ENCODE assay signal across 12 cellular contexts in genomic region chrX:48467331-48467761, GRCh38. TPM values are rescaled to one million over a fixed set of nuclear protein-coding genes. Genes with fewer than 3 reads are reported as not detected.
DNase-seq lines count a peak whose midpoint lies in the region; ATAC-seq, FAIRE-seq and TF ChIP-seq lines count a peak whose summit lies in the region.
"Had no signal": no experiment of that assay in that cellular context is flagged by ENCODE, and none has a peak within 500 bp of the region (broad histone marks: within the 10 kb centered on the region; RNA-seq: fewer than 3 reads in every experiment).

No MANE protein-coding gene starts in this region.

- TF ChIP-seq CTCF in DND-41 (IDR thresholded peaks at IDR 0.05; ENCODE audit: borderline replicate concordance, extremely low read depth, low read length, poor library complexity, severe bottlenecking) (no peak), Loucy (conservative IDR thresholded peaks at IDR 0.05; ENCODE audit: low read length) (no peak), bronchial epithelial cell (IDR thresholded peaks at IDR 0.05; ENCODE audit: insufficient read depth, low read length, severe bottlenecking) (no peak)

- H3K4me3 ChIP-seq in DND-41 (ENCODE audit: low read depth in 1 of 2, low read length in 2 of 2) (peak overlapping the region in 1 of 2 experiments; percentile 86; a peak in 2 of 4 replicates), Loucy (ENCODE audit: low read length, poor library complexity, severe bottlenecking) (peak overlapping the region; percentile 95), bronchial epithelial cell (ENCODE audit: low read depth, low read length) (peak overlapping the region; percentile 56), mucosa of rectum (ENCODE audit: low read length in 2 of 2) (peak overlapping the region; percentile 65 to 73), small intestine (ENCODE audit: low read depth in 1 of 2, low read length in 2 of 2) (no peak overlapping the region)

- H3K27ac ChIP-seq in DND-41 (ENCODE audit: low read length) (0 out of 2 replicates have a peak overlapping the region, but pooled peaks have one; percentile 80), mucosa of rectum (ENCODE audit: low read depth in 2 of 2, low read length in 2 of 2) (no peak overlapping the region), small intestine (ENCODE audit: low read depth in 1 of 2, low read length in 1 of 2) (no peak overlapping the region)

- H3K4me2 ChIP-seq in DND-41 (ENCODE audit: insufficient read depth, low read length) (peak overlapping the region; percentile 74), Loucy (ENCODE audit: low read depth, low read length, poor library complexity, severe bottlenecking) (peak overlapping the region; percentile 82)

- H3K9ac ChIP-seq in DND-41 (ENCODE audit: low read depth, low read length) (peak overlapping the region; percentile 76; the same call in 1 of the 2 replicates), Loucy (ENCODE audit: low read depth, low read length, poor library complexity, severe bottlenecking) (peak overlapping the region; percentile 91), mucosa of rectum (ENCODE audit: low read depth in 1 of 2, low read length in 2 of 2) (peak overlapping the region in 1 of 2 donors; percentile 57)

- H3F3A ChIP-seq in Loucy (ENCODE audit: low read depth) = no peaks in the 10 kb centered on the region

- WGBS in small intestine, 3 donors = 49 to 69% (median 61%) methylated on average over 6 to 9 of the region's 9 CpGs

- H3K36me3 ChIP-seq in DND-41 (ENCODE audit: insufficient read depth, low read length) = peaks cover 28% of the 10 kb centered on the region
- no peaks in the 10 kb centered on the region for H3K36me3 ChIP-seq in Loucy (ENCODE audit: insufficient read depth, low read length)
- peaks cover 10% of the 10 kb centered on the region for H3K36me3 ChIP-seq in bronchial epithelial cell (ENCODE audit: control insufficient read depth, insufficient read depth, low read length)
- H3K36me3 ChIP-seq in mucosa of rectum (ENCODE audit: control insufficient read depth in 2 of 2, insufficient read depth in 2 of 2, low read length in 2 of 2) = no peaks in the 10 kb centered on the region
- H3K36me3 ChIP-seq in small intestine (ENCODE audit: control insufficient read depth in 2 of 2, insufficient read depth in 2 of 2, low read length in 2 of 2) = no peaks in the 10 kb centered on the region

- FAIRE-seq in bronchial epithelial cell (lab: Jason Lieb, UNC) (no peak), small intestine (lab: Jason Lieb, UNC) (no peak)

- DNase-seq in DND-41 (no peak), bronchial epithelial cell (ENCODE audit: low read depth) (no peak), small intestine (no peak), KG1 (lab: John Stamatoyannopoulos, UW) (no peak), NCI-H1930 (lab: John Stamatoyannopoulos, UW) (no peak), hypothalamus (lab: John Stamatoyannopoulos, UW) (no peak)
- DNase-seq: activated gamma-delta T cell had no signal

- H2AFZ ChIP-seq in DND-41 (ENCODE audit: low read depth, low read length) (no peak overlapping the region), Loucy (ENCODE audit: low read length) (no peak overlapping the region)

- H3K27me3 ChIP-seq in DND-41 (ENCODE audit: insufficient read depth, low read length, poor library complexity) (no peaks in the 10 kb centered on the region), Loucy (ENCODE audit: insufficient read depth, low read length, poor library complexity, severe bottlenecking) (no peaks in the 10 kb centered on the region), bronchial epithelial cell (ENCODE audit: control insufficient read depth, insufficient read depth, low read length) (no peaks in the 10 kb centered on the region), mucosa of rectum (ENCODE audit: control insufficient read depth in 2 of 2, insufficient read depth in 2 of 2, low read length in 2 of 2) (no peaks in the 10 kb centered on the region), small intestine (ENCODE audit: control insufficient read depth in 2 of 2, insufficient read depth in 2 of 2, low read length in 2 of 2) (no peaks in the 10 kb centered on the region)

- H3K9me3 ChIP-seq in DND-41 (ENCODE audit: insufficient read depth, low read length, severe bottlenecking) = no peaks in the 10 kb centered on the region
- H3K9me3 ChIP-seq in Loucy (ENCODE audit: insufficient read depth, low read depth, low read length) = no peaks in the 10 kb centered on the region
- no peaks in the 10 kb centered on the region for H3K9me3 ChIP-seq in mucosa of rectum (ENCODE audit: control insufficient read depth in 2 of 2, low read length in 2 of 2)
- H3K9me3 ChIP-seq in small intestine (ENCODE audit: control insufficient read depth, low read depth) = no peaks in the 10 kb centered on the region

- H3K9me2 ChIP-seq in Loucy (replicated peaks; ENCODE audit: low read depth, low read length) = no peaks in the 10 kb centered on the region

- H4K20me1 ChIP-seq in DND-41 (ENCODE audit: insufficient read depth, low read length) (no peaks in the 10 kb centered on the region), Loucy (ENCODE audit: insufficient read depth, low read length, poor library complexity, severe bottlenecking) (no peaks in the 10 kb centered on the region)

- peaks cover 29% of the 10 kb centered on the region for H3K79me2 ChIP-seq in DND-41 (ENCODE audit: insufficient read depth, low read length)
- H3K79me2 ChIP-seq in Loucy (ENCODE audit: insufficient read depth, low read length) = no peaks in the 10 kb centered on the region; the same call in none of the 2 replicates

- H3K4me1 ChIP-seq in DND-41 (ENCODE audit: insufficient read depth, low read length) (peaks cover 31% of the 10 kb centered on the region), Loucy (ENCODE audit: insufficient read depth, low read length, poor library complexity, severe bottlenecking) (peaks cover 9% of the 10 kb centered on the region), mucosa of rectum (ENCODE audit: control insufficient read depth in 2 of 2, insufficient read depth in 2 of 2, low read length in 2 of 2) (peaks cover 5 to 6% of the 10 kb centered on the region in 2 donors), small intestine (ENCODE audit: control insufficient read depth in 2 of 2, insufficient read depth in 1 of 2, low read depth in 1 of 2, low read length in 1 of 2) (no peaks in the 10 kb centered on the region)

- no peak for ATAC-seq in DND-41 (ENCODE audit: insufficient read depth, low read depth)

RNA-seq across cellular contexts. Expression of gene SLC38A5, which starts 2.7 kb away (rescaled TPM):
- 134 and 348 TPM in 2 replicates for total RNA-seq in bronchial epithelial cell
- polyA plus RNA-seq in small intestine = 10 to 100 TPM in 1 of 3 donors, 1 to 10 TPM in 2; 2.0 to 77.7 (median 3.5) TPM

RNA-seq across cellular contexts. Expression of gene FTSJ1, which starts 8.7 kb away (rescaled TPM):
- 131 and 154 TPM in 2 replicates for total RNA-seq in bronchial epithelial cell
- polyA plus RNA-seq in small intestine = 10 to 100 TPM; 13.4 to 32.9 (median 18.1) TPM

RNA-seq across cellular contexts. Expression of gene PORCN, which starts 41.4 kb away (rescaled TPM):
- 33.4 and 46.2 TPM in 2 replicates for total RNA-seq in bronchial epithelial cell
- polyA plus RNA-seq in small intestine = 1 to 10 TPM; 2.0 to 6.4 (median 2.2) TPM

RNA-seq across cellular contexts. Expression of gene EBP, which starts 54.3 kb away (rescaled TPM):
- total RNA-seq in bronchial epithelial cell = 122 and 244 TPM in 2 replicates
- polyA plus RNA-seq in small intestine = 100 to 1,000 TPM in 2 of 3 donors, 10 to 100 TPM in 1; 92.9 to 298 (median 120) TPM

RNA-seq across cellular contexts. Expression of gene SSX4B, which starts 55.6 kb away (rescaled TPM):
- total RNA-seq in bronchial epithelial cell = not detected in 2 replicates
- polyA plus RNA-seq in small intestine = not detected
- total RNA-seq: glomerular endothelial cell, progenitor cell of endocrine pancreas had no signal
- polyA plus RNA-seq: IgD-negative memory B cell had no signal

Comparison
In these comparisons a context has a peak if more than half of its experiments do, and no peak if none do; other contexts are left out.
1. H3K4me3 ChIP-seq: peak in Loucy (single experiment), bronchial epithelial cell (single experiment) and mucosa of rectum (2 of 2); none in small intestine (0 of 2).